In genomic region chr6:81896561-81896960, GRCh38 we compare ENCODE assay signal across 28 cellular contexts.
DNase-seq lines count a peak whose midpoint lies in the region; ATAC-seq and TF ChIP-seq lines count a peak whose summit lies in the region.
"Had no signal": no experiment of that assay in that cellular context is flagged by ENCODE, and none has a peak within 500 bp of the region (broad histone marks: within the 10 kb centered on the region; RNA-seq: fewer than 3 reads in every experiment).

No MANE protein-coding gene starts in this region.

- H3K27ac ChIP-seq in mesodermal cell (ENCODE audit: low read depth, low read length, severe bottlenecking), result peak overlapping the region; percentile 77
- H3K27ac ChIP-seq: KMS-11, neutrophil, prostate gland, thyroid gland had no signal

- peaks cover 3% of the 10 kb centered on the region for H3K27me3 Mint-ChIP-seq in activated T-helper 17 cell treated with anti-CD3 and anti-CD28 coated beads, Interleukin-2, amount 50 U/mL, for 72 hours
- H3K27me3 Mint-ChIP-seq: activated CD4-positive, alpha-beta memory T cell treated with anti-CD3 and anti-CD28 coated beads, Interleukin-2, amount 10 ng/mL, durations not matched to agents 7 days and 5 days; stimulated activated naive CD8-positive, alpha-beta T cell treated with anti-CD3 and anti-CD28 coated beads, Interleukin-15, amount 100 ng/mL, for 72 hours; T-helper 17 cell had no signal

- in situ Hi-C loops in astrocyte of the spinal cord (cut with HindIII; ENCODE audit: low sequenced_read_pairs), result no loop called here

- no peaks in the 10 kb centered on the region for H3K36me3 Mint-ChIP-seq in activated T-helper 17 cell treated with anti-CD3 and anti-CD28 coated beads, Interleukin-2, amount 50 U/mL, for 72 hours (ENCODE audit: low read depth)
- H3K36me3 Mint-ChIP-seq: activated naive CD4-positive, alpha-beta T cell treated with anti-CD3 and anti-CD28 coated beads, Interleukin-2, amount 50 U/mL, for 72 hours had no signal

- H3K9me3 ChIP-seq in mesodermal cell (ENCODE audit: control insufficient read depth, low read length), result no peaks in the 10 kb centered on the region
- H3K9me3 ChIP-seq: HAP-1, neutrophil, prostate gland, thyroid gland had no signal

- H3K9me3 Mint-ChIP-seq in activated T-helper 17 cell treated with anti-CD3 and anti-CD28 coated beads, Interleukin-2, amount 50 U/mL, for 72 hours, result no peaks in the 10 kb centered on the region
- H3K9me3 Mint-ChIP-seq: activated CD4-positive, alpha-beta memory T cell treated with anti-CD3 and anti-CD28 coated beads, Interleukin-2, amount 10 ng/mL, durations not matched to agents 7 days and 5 days; activated naive CD4-positive, alpha-beta T cell treated with anti-CD3 and anti-CD28 coated beads, Interleukin-2, amount 50 U/mL, for 72 hours; activated T-helper 2 cell treated with anti-CD3 and anti-CD28 coated beads, Interferon-gamma antibody, Interleukin-2, Interleukin-4, amounts not matched to agents 10 μg/mL and 5 μg/mL and 100 μg/mL, durations not matched to agents 14 hours and 24 hours and 36 hours; stimulated activated naive CD8-positive, alpha-beta T cell treated with anti-CD3 and anti-CD28 coated beads, Interleukin-15, amount 100 ng/mL, for 72 hours had no signal

- H3K4me3 ChIP-seq in astrocyte of the spinal cord (ENCODE audit: low read depth, low read length) (no peak overlapping the region), mesodermal cell (ENCODE audit: extremely low read depth, insufficient read depth, low read length, poor library complexity, severe bottlenecking) (no peak overlapping the region)
- H3K4me3 ChIP-seq: HAP-1, prostate gland, thyroid gland had no signal

- no peak overlapping the region for H3K4me3 Mint-ChIP-seq in activated T-helper 17 cell treated with anti-CD3 and anti-CD28 coated beads, Interleukin-2, amount 50 U/mL, for 72 hours
- H3K4me3 Mint-ChIP-seq: activated CD4-positive, alpha-beta memory T cell treated with anti-CD3 and anti-CD28 coated beads, Interleukin-2, amount 10 ng/mL, durations not matched to agents 7 days and 5 days; stimulated activated naive CD8-positive, alpha-beta T cell treated with anti-CD3 and anti-CD28 coated beads, Interleukin-15, amount 100 ng/mL, for 72 hours; T-helper 17 cell had no signal

- DNase-seq in A172 (ENCODE audit: low spot score), result peak; percentile 12
- DNase-seq in GM03348 (ENCODE audit: low spot score), result peak; percentile 13
- peak; percentile 74 for DNase-seq in astrocyte of the spinal cord (ENCODE audit: low read depth, low spot score)
- no peak for DNase-seq in OCI-M1 (lab: John Stamatoyannopoulos, UW)
- DNase-seq in stimulated activated CD4-positive, alpha-beta T cell treated with anti-CD3 and anti-CD28 coated beads, Interleukin-12 subunit alpha, Interleukin-12 subunit beta, amount 100 ng/mL, for 4 hours, result no peak
- no peak for DNase-seq in NCI-H510A (lab: John Stamatoyannopoulos, UW)
- DNase-seq: ACHN; activated CD4-positive, alpha-beta memory T cell treated with anti-CD3 and anti-CD28 coated beads, Interleukin-2, amount 10 ng/mL, durations not matched to agents 7 days and 5 days; activated CD4-positive, alpha-beta T cell treated with anti-CD3 and anti-CD28 coated beads for 1 hour; aorta; DMS153; GDM1; left colon; mesendoderm; NCI-H1436; NCI-H82; stimulated activated naive CD8-positive, alpha-beta T cell treated with anti-CD3 and anti-CD28 coated beads, Interleukin-15, amount 100 ng/mL, for 72 hours; T-helper 17 cell; thyroid gland had no signal

- no peak for ATAC-seq in activated T-helper 17 cell treated with anti-CD3 and anti-CD28 coated beads, Interleukin-2, amount 50 U/mL, for 72 hours (replicated peaks)
- ATAC-seq: activated naive CD4-positive, alpha-beta T cell treated with anti-CD3 and anti-CD28 coated beads, Interleukin-2, amount 50 U/mL, for 72 hours; left colon; SK-N-SH treated with all-trans-retinoic acid at 6 μM for 48 hours; stimulated activated naive CD8-positive, alpha-beta T cell treated with anti-CD3 and anti-CD28 coated beads, Interleukin-15, amount 100 ng/mL, for 72 hours; T-helper 17 cell had no signal

- H3K36me3 ChIP-seq in mesodermal cell (ENCODE audit: control insufficient read depth, insufficient read depth, low read length), result no peaks in the 10 kb centered on the region
- H3K36me3 ChIP-seq: HAP-1, neutrophil, prostate gland, thyroid gland had no signal

- 100% methylated on average over 1 of the region's 2 CpGs for WGBS in mesodermal cell (ENCODE audit: insufficient coverage in 2 of 2), 2 experiments

- no peaks in the 10 kb centered on the region for H3K4me1 Mint-ChIP-seq in activated T-helper 17 cell treated with anti-CD3 and anti-CD28 coated beads, Interleukin-2, amount 50 U/mL, for 72 hours
- H3K4me1 Mint-ChIP-seq: activated CD4-positive, alpha-beta memory T cell treated with anti-CD3 and anti-CD28 coated beads, Interleukin-2, amount 10 ng/mL, durations not matched to agents 7 days and 5 days; stimulated activated naive CD8-positive, alpha-beta T cell treated with anti-CD3 and anti-CD28 coated beads, Interleukin-15, amount 100 ng/mL, for 72 hours; T-helper 17 cell had no signal

- no peak for TF ChIP-seq CTCF in astrocyte of the spinal cord (IDR thresholded peaks at IDR 0.05; ENCODE audit: low read depth, low read length)

- no peak overlapping the region for H3K27ac Mint-ChIP-seq in activated T-helper 17 cell treated with anti-CD3 and anti-CD28 coated beads, Interleukin-2, amount 50 U/mL, for 72 hours
- H3K27ac Mint-ChIP-seq: activated CD4-positive, alpha-beta memory T cell treated with anti-CD3 and anti-CD28 coated beads, Interleukin-2, amount 10 ng/mL, durations not matched to agents 7 days and 5 days; activated naive CD4-positive, alpha-beta T cell treated with anti-CD3 and anti-CD28 coated beads, Interleukin-2, amount 50 U/mL, for 72 hours; activated T-helper 2 cell treated with anti-CD3 and anti-CD28 coated beads, Interferon-gamma antibody, Interleukin-2, Interleukin-4, amounts not matched to agents 10 μg/mL and 5 μg/mL and 100 μg/mL, durations not matched to agents 14 hours and 24 hours and 36 hours; stimulated activated naive CD8-positive, alpha-beta T cell treated with anti-CD3 and anti-CD28 coated beads, Interleukin-15, amount 100 ng/mL, for 72 hours; T-helper 17 cell had no signal

- H3K4me1 ChIP-seq in mesodermal cell (ENCODE audit: control insufficient read depth, insufficient read depth, low read length, poor library complexity, severe bottlenecking), result peaks cover 65% of the 10 kb centered on the region
- H3K4me1 ChIP-seq: HAP-1, prostate gland had no signal

Comparison
In these comparisons a context has a peak if more than half of its experiments do, and no peak if none do; other contexts are left out.
1. DNase-seq: peak in A172 (single experiment), GM03348 (single experiment) and astrocyte of the spinal cord (single experiment); none in OCI-M1 (single experiment), stimulated activated CD4-positive, alpha-beta T cell treated with anti-CD3 and anti-CD28 coated beads, Interleukin-12 subunit alpha, Interleukin-12 subunit beta, amount 100 ng/mL, for 4 hours (single experiment) and NCI-H510A (single experiment).